In the genomic region with DNA sequence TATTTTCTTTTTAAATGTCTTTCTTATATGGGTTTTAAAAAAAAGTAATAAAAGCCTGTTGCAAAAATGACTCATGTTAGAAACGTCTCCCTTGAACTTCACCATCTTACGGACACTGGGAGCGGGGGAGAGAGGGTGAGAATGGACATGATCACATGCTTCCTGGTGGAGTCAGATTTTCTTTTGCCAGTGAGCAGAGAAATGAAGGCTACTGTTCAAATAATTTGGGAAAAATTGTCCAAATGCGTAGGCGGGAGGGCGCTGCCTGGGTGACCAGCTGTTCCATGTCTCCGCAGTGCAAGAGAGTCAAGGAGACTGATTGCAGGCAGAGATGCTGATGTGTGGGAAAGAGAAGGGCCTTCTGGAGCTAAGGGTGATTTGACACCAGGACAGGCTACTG, we compare ENCODE assay signal across 10 cellular contexts. TPM values are rescaled to one million over a fixed set of nuclear protein-coding genes. Genes with fewer than 3 reads are reported as not detected.
DNase-seq lines count a peak whose midpoint lies in the region; ATAC-seq and TF ChIP-seq lines count a peak whose summit lies in the region.
"Had no signal": no experiment of that assay in that cellular context is flagged by ENCODE, and none has a peak within 500 bp of the region (broad histone marks: within the 10 kb centered on the region; RNA-seq: fewer than 3 reads in every experiment).

No MANE protein-coding gene starts in this region.

- no peaks in the 10 kb centered on the region for H3K27me3 Mint-ChIP-seq in natural killer cell treated with Interleukin-12 subunit alpha and Interleukin-12 subunit beta and Interleukin-15 and Interleukin-18, amount 100 ng/mL, for 72 hours

- H3K27me3 ChIP-seq in BJ (ENCODE audit: control insufficient read depth, insufficient read depth, low read length) (no peaks in the 10 kb centered on the region), RWPE2 (ENCODE audit: insufficient read depth, poor library complexity, severe bottlenecking) (no peaks in the 10 kb centered on the region), MM.1S (replicated peaks; ENCODE audit: insufficient read depth, low read length) (no peaks in the 10 kb centered on the region)

- H3K36me3 ChIP-seq in BJ (ENCODE audit: control insufficient read depth, insufficient read depth, low read length) (peaks cover 6% of the 10 kb centered on the region), RWPE2 (ENCODE audit: low read depth) (peaks cover 38% of the 10 kb centered on the region), MM.1S (replicated peaks; ENCODE audit: insufficient read depth, low read length) (peaks cover 42% of the 10 kb centered on the region)

- peak overlapping the region; percentile 56 for H3K27ac ChIP-seq in RWPE2 (ENCODE audit: poor library complexity, severe bottlenecking)
- peak overlapping the region; percentile 65 for H3K27ac ChIP-seq in epithelial cell of prostate
- no peak overlapping the region for H3K27ac ChIP-seq in MM.1S (ENCODE audit: low read length)

- no peak overlapping the region for H3K9ac ChIP-seq in MM.1S (ENCODE audit: low read length)

- peaks cover 70 to 82% of the 10 kb centered on the region in 2 donors for H3K4me1 Mint-ChIP-seq in natural killer cell treated with Interleukin-12 subunit alpha and Interleukin-12 subunit beta and Interleukin-15 and Interleukin-18, amount 100 ng/mL, for 72 hours (ENCODE audit: low read depth in 2 of 2)
- H3K4me1 Mint-ChIP-seq: WTC11 had no signal

- H3K9me3 Mint-ChIP-seq in natural killer cell treated with Interleukin-12 subunit alpha and Interleukin-12 subunit beta and Interleukin-15 and Interleukin-18, amount 100 ng/mL, for 72 hours, result no peaks in the 10 kb centered on the region
- H3K9me3 Mint-ChIP-seq: WTC11 had no signal

- POLR2A ChIA-PET in BJ (lab: Charles Lee), result interaction anchor here (0.6 kb wide), 1 partner anchor 23 kb away, joined by 7 read pairs; no protein-coding TSS in a partner anchor

- no peak overlapping the region for H3K4me3 ChIP-seq in BJ (ENCODE audit: low read depth, low read length)
- H3K4me3 ChIP-seq in RWPE2 (ENCODE audit: severe bottlenecking), result no peak overlapping the region
- no peak overlapping the region for H3K4me3 ChIP-seq in MM.1S (ENCODE audit: low read length)

- CTCF ChIA-PET in BJ (lab: Yijun Ruan, JAX), result interaction anchor here (0.6 to 7.5 kb wide), 5 partner anchors 23 to 131 kb away, joined by 3 to 150 read pairs (median 6); a partner anchor contains a TSS

- H3F3A ChIP-seq in MM.1S (ENCODE audit: insufficient read depth, low read length), result peaks cover 35% of the 10 kb centered on the region

- H3K4me2 ChIP-seq in MM.1S (ENCODE audit: low read depth, low read length), result no peak overlapping the region

- H3K9me3 ChIP-seq in RWPE2 (ENCODE audit: severe bottlenecking) (no peaks in the 10 kb centered on the region), MM.1S (replicated peaks; ENCODE audit: insufficient read depth, low read length) (no peaks in the 10 kb centered on the region)

- peak; percentile 85 for DNase-seq in BJ (ENCODE audit: low read depth)
- no peak for DNase-seq in RWPE2 (ENCODE audit: low spot score)
- DNase-seq in epithelial cell of prostate (ENCODE audit: low read depth, low spot score), result no peak
- DNase-seq in natural killer cell treated with Interleukin-12 subunit alpha and Interleukin-12 subunit beta and Interleukin-15 and Interleukin-18, amount 100 ng/mL, for 72 hours (ENCODE audit: low spot score), result no peak
- DNase-seq in islet precursor cell, result no peak
- DNase-seq in NCI-H1092 treated with DMSO at 0.1 percent for 48 hours (lab: John Stamatoyannopoulos, UW), result no peak
- no peak for DNase-seq in MM.1S
- no peak for DNase-seq in NCI-H1417 (lab: John Stamatoyannopoulos, UW)
- DNase-seq: NCI-H1105 treated with DMSO at 0.1 percent for 48 hours had no signal

- H3K4me1 ChIP-seq in RWPE2 (ENCODE audit: insufficient read depth, poor library complexity, severe bottlenecking) (peaks cover 48% of the 10 kb centered on the region), MM.1S (ENCODE audit: low read length) (no peaks in the 10 kb centered on the region)

- peak overlapping the region; percentile 90 to 99 for H3K27ac Mint-ChIP-seq in natural killer cell treated with Interleukin-12 subunit alpha and Interleukin-12 subunit beta and Interleukin-15 and Interleukin-18, amount 100 ng/mL, for 72 hours

- H3K79me2 ChIP-seq in MM.1S (ENCODE audit: low read length), result peaks cover 45% of the 10 kb centered on the region

- H2AFZ ChIP-seq in MM.1S (ENCODE audit: low read length), result no peak overlapping the region

- H3K4me3 Mint-ChIP-seq in natural killer cell treated with Interleukin-12 subunit alpha and Interleukin-12 subunit beta and Interleukin-15 and Interleukin-18, amount 100 ng/mL, for 72 hours, result peak overlapping the region; percentile 71
- H3K4me3 Mint-ChIP-seq: WTC11 had no signal

- H3K36me3 Mint-ChIP-seq in natural killer cell treated with Interleukin-12 subunit alpha and Interleukin-12 subunit beta and Interleukin-15 and Interleukin-18, amount 100 ng/mL, for 72 hours, result peaks cover 41% of the 10 kb centered on the region

- ATAC-seq in RWPE2 (ENCODE audit: low read depth), result peak; percentile 71
- ATAC-seq in natural killer cell treated with Interleukin-12 subunit alpha and Interleukin-12 subunit beta and Interleukin-15 and Interleukin-18, amount 100 ng/mL, for 72 hours, result no peak
- ATAC-seq: WTC11 had no signal

- H3K9me2 ChIP-seq in MM.1S (replicated peaks; ENCODE audit: insufficient read depth, low read length), result no peaks in the 10 kb centered on the region

- no peaks in the 10 kb centered on the region; the same call in 1 of the 2 replicates for H4K20me1 ChIP-seq in MM.1S (ENCODE audit: insufficient read depth, low read length)

- TF ChIP-seq CTCF in BJ (IDR thresholded peaks at IDR 0.05; ENCODE audit: insufficient read depth, low read depth, low read length) (no peak), RWPE2 (IDR thresholded peaks at IDR 0.05; ENCODE audit: poor library complexity, severe bottlenecking) (no peak), MM.1S (IDR thresholded peaks at IDR 0.05; ENCODE audit: low read length) (no peak)

RNA-seq across cellular contexts. Expression of a gene that starts 23.1 kb away (rescaled TPM):
- polyA plus RNA-seq in BJ (2011; rRNA removed), result 88.7 and 97.4 TPM in 2 replicates
- 27.0 and 41.5 TPM in 2 replicates for polyA minus RNA-seq in BJ (2011; rRNA and poly(A)+ RNA removed)
- 10 to 100 TPM; 49.1 to 91.5 TPM for total RNA-seq in natural killer cell treated with Interleukin-12 subunit alpha and Interleukin-12 subunit beta and Interleukin-15 and Interleukin-18, amount 100 ng/mL, for 72 hours

RNA-seq across cellular contexts. Expression of a gene that starts 46.1 kb away (rescaled TPM):
- 7.4 and 10.8 TPM in 2 replicates for polyA plus RNA-seq in BJ (2011; rRNA removed)
- polyA minus RNA-seq in BJ (2011; rRNA and poly(A)+ RNA removed), result 7.1 and 8.2 TPM in 2 replicates
- total RNA-seq in natural killer cell treated with Interleukin-12 subunit alpha and Interleukin-12 subunit beta and Interleukin-15 and Interleukin-18, amount 100 ng/mL, for 72 hours, result 1 to 10 TPM; 5.6 to 8.8 TPM
